In genomic region chr12:89417246-89417977, GRCh38 we compare ENCODE assay signal across 12 cellular contexts.
DNase-seq lines count a peak whose midpoint lies in the region; ATAC-seq, FAIRE-seq and TF ChIP-seq lines count a peak whose summit lies in the region.
"Had no signal": no experiment of that assay in that cellular context is flagged by ENCODE, and none has a peak within 500 bp of the region (broad histone marks: within the 10 kb centered on the region; RNA-seq: fewer than 3 reads in every experiment).

No MANE protein-coding gene starts in this region.

- TF ChIP-seq CTCF in astrocyte of the spinal cord (IDR thresholded peaks at IDR 0.05; ENCODE audit: low read depth, low read length) (no peak), foreskin keratinocyte (conservative IDR thresholded peaks at IDR 0.05) (no peak), upper lobe of right lung (IDR thresholded peaks at IDR 0.05) (no peak)

- no peak overlapping the region for H3K27ac ChIP-seq in foreskin keratinocyte
- peak overlapping the region; percentile 21 for H3K27ac ChIP-seq in upper lobe of right lung
- H3K27ac ChIP-seq in small intestine (ENCODE audit: low read depth in 1 of 2, low read length in 1 of 2), result no peak overlapping the region
- H3K27ac ChIP-seq: dorsolateral prefrontal cortex had no signal

- in situ Hi-C loops in astrocyte of the spinal cord (cut with HindIII; ENCODE audit: low sequenced_read_pairs), result no loop called here

- H3K4me1 ChIP-seq in foreskin keratinocyte (peaks cover 11% of the 10 kb centered on the region), upper lobe of right lung (peaks cover 11% of the 10 kb centered on the region), small intestine (ENCODE audit: control insufficient read depth in 2 of 2, insufficient read depth in 1 of 2, low read depth in 1 of 2, low read length in 1 of 2) (no peaks in the 10 kb centered on the region)

- no peaks in the 10 kb centered on the region for H3K9me3 ChIP-seq in upper lobe of right lung
- no peaks in the 10 kb centered on the region for H3K9me3 ChIP-seq in small intestine (ENCODE audit: control insufficient read depth, low read depth)

- DNase-seq in LoVo (ENCODE audit: low spot score), result peak; percentile 30
- peak; percentile 34 for DNase-seq in astrocyte of the spinal cord (ENCODE audit: low read depth, low spot score)
- peak in 1 of 2 donors; percentile 35 for DNase-seq in foreskin keratinocyte
- no peak for DNase-seq in upper lobe of right lung
- no peak for DNase-seq in small intestine
- DNase-seq in medulla oblongata (ENCODE audit: extremely low spot score), result no peak
- no peak for DNase-seq in activated T-cell treated with anti-CD3 and anti-CD28 coated beads, Interleukin-2, amount 50 U/mL, for 48 hours
- DNase-seq: activated CD8-positive, alpha-beta memory T cell treated with anti-CD3 and anti-CD28 coated beads for 24 hours; activated naive CD4-positive, alpha-beta T cell treated with anti-CD3 and anti-CD28 coated beads, Interleukin-2, amount 50 U/mL, for 16 hours; DMS79 treated with DMSO at 0.1 percent for 48 hours; dorsolateral prefrontal cortex; NCI-H187 treated with DMSO at 0.1 percent for 48 hours had no signal

- ATAC-seq in foreskin keratinocyte (peak; percentile 50), upper lobe of right lung (peak; percentile 67)

- no peaks in the 10 kb centered on the region for H3K27me3 ChIP-seq in foreskin keratinocyte
- no peaks in the 10 kb centered on the region for H3K27me3 ChIP-seq in upper lobe of right lung
- H3K27me3 ChIP-seq in small intestine (ENCODE audit: control insufficient read depth in 2 of 2, insufficient read depth in 2 of 2, low read length in 2 of 2), result no peaks in the 10 kb centered on the region
- H3K27me3 ChIP-seq: dorsolateral prefrontal cortex had no signal

- H3K4me3 ChIP-seq in astrocyte of the spinal cord (ENCODE audit: low read depth, low read length) (no peak overlapping the region), upper lobe of right lung (no peak overlapping the region), small intestine (ENCODE audit: low read depth in 1 of 2, low read length in 2 of 2) (no peak overlapping the region)
- H3K4me3 ChIP-seq: dorsolateral prefrontal cortex had no signal

- intact Hi-C loops in upper lobe of right lung (cut with DNase I), result no loop called here

- H3K36me3 ChIP-seq in upper lobe of right lung, result no peaks in the 10 kb centered on the region
- H3K36me3 ChIP-seq in small intestine (ENCODE audit: control insufficient read depth in 2 of 2, insufficient read depth in 2 of 2, low read length in 2 of 2), result peaks cover 0 to 3% of the 10 kb centered on the region in 2 donors

- FAIRE-seq in small intestine (lab: Jason Lieb, UNC), result no peak

- WGBS in small intestine, 3 donors, result 73 to 80% (median 78%) methylated on average over 3 of the region's 3 CpGs

Comparison
In these comparisons a context has a peak if more than half of its experiments do, and no peak if none do; other contexts are left out.
1. DNase-seq: peak in LoVo (single experiment) and astrocyte of the spinal cord (single experiment); none in upper lobe of right lung (single experiment), small intestine (single experiment), medulla oblongata (single experiment) and activated T-cell treated with anti-CD3 and anti-CD28 coated beads, Interleukin-2, amount 50 U/mL, for 48 hours (0 of 2).